In genomic region chr19:38190793-38191192, GRCh38 we compare ENCODE assay signal across 19 cellular contexts. TPM values are rescaled to one million over a fixed set of nuclear protein-coding genes. Genes with fewer than 3 reads are reported as not detected.
"Had no signal": no experiment of that assay in that cellular context is flagged by ENCODE, and none has a peak within 500 bp of the region (broad histone marks: within the 10 kb centered on the region; RNA-seq: fewer than 3 reads in every experiment).

No MANE protein-coding gene starts in this region.

- H3K4me1 ChIP-seq: breast epithelium, Peyer's patch had no signal

- DNase-seq: activated B cell treated with CpG ODN at 0.5 μM for 24 hours; activated CD8-positive, alpha-beta memory T cell treated with anti-CD3 and anti-CD28 coated beads, Interleukin-2, amount 50 U/mL, for 4 hours; activated naive CD4-positive, alpha-beta T cell treated with anti-CD3 and anti-CD28 coated beads, Interleukin-2, amount 50 U/mL, for 16 hours; activated naive CD8-positive, alpha-beta T cell treated with anti-CD3 and anti-CD28 coated beads, Interleukin-2, amount 10 ng/mL, durations not matched to agents 7 days and 5 days; activated T-cell treated with anti-CD3 and anti-CD28 coated beads, Interleukin-2, amount 50 U/mL, for 72 hours; aorta; Karpas-422; MM.1S; NCI-H1105; NCI-H1436; NCI-H1694 treated with DMSO at 0.1 percent for 48 hours; NCI-H2081 treated with DMSO at 0.1 percent for 48 hours; NCI-H526; NCI-H774; NK-92 treated with Interleukin-12 subunit alpha and Interleukin-12 subunit beta, amount 100 ng/mL, for 24 hours; Peyer's patch; SHP77 treated with DMSO at 0.1 percent for 48 hours; T-cell had no signal

- H3K4me3 ChIP-seq: breast epithelium, Peyer's patch had no signal

- H3K9me3 ChIP-seq: breast epithelium, Peyer's patch had no signal

- H3K27ac ChIP-seq: breast epithelium, Peyer's patch had no signal

- H3K27me3 ChIP-seq: breast epithelium, Peyer's patch had no signal

- H3K36me3 ChIP-seq: breast epithelium had no signal

RNA-seq across cellular contexts. Expression of gene DPF1, which starts 33.2 kb away (rescaled TPM):
- total RNA-seq: activated B cell treated with CpG ODN at 0.5 μM for 24 hours, breast epithelium, Peyer's patch, T-cell had no signal
